1 cellular context compared by ENCODE assay signal in the genomic region with DNA sequence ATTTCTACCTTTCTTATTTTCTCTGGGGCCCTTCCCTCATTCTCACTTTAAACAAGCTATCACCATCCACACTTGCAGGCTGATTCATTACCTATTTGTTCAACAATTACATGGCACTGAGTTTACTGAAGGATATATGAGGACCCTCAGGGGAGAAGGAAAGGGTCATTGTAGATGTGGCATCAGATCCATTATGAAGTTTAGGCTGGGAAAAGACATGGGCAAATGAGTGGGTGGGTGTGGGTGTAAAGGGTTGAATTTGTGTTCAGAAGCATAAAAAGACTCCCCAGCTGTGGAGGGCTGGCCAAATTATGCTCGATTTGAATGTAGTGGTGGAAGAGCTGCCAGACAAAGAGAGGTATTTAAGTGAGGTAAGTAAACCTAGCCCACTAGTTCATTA.
TF ChIP-seq lines count a peak whose summit lies in the region.

No MANE protein-coding gene starts in this region.

TF ChIP-seq in WTC11, 78 proteins besides CTCF, POLR2A, EP300 and RAD21 (continued from another document):
- no peak for TF ChIP-seq PRDM15 (CRISPR knock-in tag; IDR thresholded peaks at IDR 0.05)
- TF ChIP-seq, protein P1, sequence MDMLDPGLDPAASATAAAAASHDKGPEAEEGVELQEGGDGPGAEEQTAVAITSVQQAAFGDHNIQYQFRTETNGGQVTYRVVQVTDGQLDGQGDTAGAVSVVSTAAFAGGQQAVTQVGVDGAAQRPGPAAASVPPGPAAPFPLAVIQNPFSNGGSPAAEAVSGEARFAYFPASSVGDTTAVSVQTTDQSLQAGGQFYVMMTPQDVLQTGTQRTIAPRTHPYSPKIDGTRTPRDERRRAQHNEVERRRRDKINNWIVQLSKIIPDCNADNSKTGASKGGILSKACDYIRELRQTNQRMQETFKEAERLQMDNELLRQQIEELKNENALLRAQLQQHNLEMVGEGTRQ (CRISPR knock-in tag; IDR thresholded peaks at IDR 0.05) = no peak
- no peak for TF ChIP-seq ZNF416 (CRISPR knock-in tag; IDR thresholded peaks at IDR 0.05)
- TF ChIP-seq ETV6 (CRISPR knock-in tag; IDR thresholded peaks at IDR 0.05) = no peak
- no peak for TF ChIP-seq ZNF219 (CRISPR knock-in tag; IDR thresholded peaks at IDR 0.05; ENCODE audit: borderline replicate concordance)
- no peak for TF ChIP-seq ATF2 (CRISPR knock-in tag; IDR thresholded peaks at IDR 0.05; ENCODE audit: borderline replicate concordance, low read depth)
- no peak for TF ChIP-seq USF1 (CRISPR knock-in tag; IDR thresholded peaks at IDR 0.05)
- no peak for TF ChIP-seq E2F5 (CRISPR knock-in tag; IDR thresholded peaks at IDR 0.05)
- TF ChIP-seq, protein P2, sequence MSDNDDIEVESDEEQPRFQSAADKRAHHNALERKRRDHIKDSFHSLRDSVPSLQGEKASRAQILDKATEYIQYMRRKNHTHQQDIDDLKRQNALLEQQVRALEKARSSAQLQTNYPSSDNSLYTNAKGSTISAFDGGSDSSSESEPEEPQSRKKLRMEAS (CRISPR knock-in tag; IDR thresholded peaks at IDR 0.05) = no peak
- no peak for TF ChIP-seq JAZF1 (CRISPR knock-in tag; IDR thresholded peaks at IDR 0.05)
- no peak for TF ChIP-seq ZNF671 (CRISPR knock-in tag; IDR thresholded peaks at IDR 0.05)
- no peak for TF ChIP-seq STAT6 (CRISPR knock-in tag; conservative IDR thresholded peaks at IDR 0.05; ENCODE audit: low read depth)
- no peak for TF ChIP-seq CREB1 (CRISPR knock-in tag; IDR thresholded peaks at IDR 0.05)
- TF ChIP-seq JUN (CRISPR knock-in tag; IDR thresholded peaks at IDR 0.05) = no peak
- TF ChIP-seq FOXP4 (CRISPR knock-in tag; IDR thresholded peaks at IDR 0.05) = no peak
- TF ChIP-seq ZBTB21 (CRISPR knock-in tag; IDR thresholded peaks at IDR 0.05; ENCODE audit: borderline replicate concordance) = no peak
- no peak for TF ChIP-seq CBFB (CRISPR knock-in tag; IDR thresholded peaks at IDR 0.05; ENCODE audit: low read depth)
